In genomic region chr22:35377735-35378134, GRCh38 we compare ENCODE assay signal across 11 cellular contexts. TPM values are rescaled to one million over a fixed set of nuclear protein-coding genes. Genes with fewer than 3 reads are reported as not detected.
A peak's percentile ranks its signal among the peaks of the same experiment; 100 is the strongest.
DNase-seq lines count a peak whose midpoint lies in the region; ATAC-seq and TF ChIP-seq lines count a peak whose summit lies in the region.
"Had no signal": no experiment of that assay in that cellular context is flagged by ENCODE, and none has a peak within 500 bp of the region (broad histone marks: within the 10 kb centered on the region; RNA-seq: fewer than 3 reads in every experiment).

No MANE protein-coding gene starts in this region.

- H3K27me3 Mint-ChIP-seq in activated CD4-positive, alpha-beta T cell treated with anti-CD3 and anti-CD28 coated beads for 36 hours, result peaks cover 16% of the 10 kb centered on the region
- no peaks in the 10 kb centered on the region for H3K27me3 Mint-ChIP-seq in activated B cell treated with CpG ODN at 0.5 μM for 24 hours

- peaks cover 0 to 1% of the 10 kb centered on the region in 2 donors for H3K36me3 ChIP-seq in left lung
- H3K36me3 ChIP-seq: cardiac muscle cell had no signal

- no peak for DNase-seq in activated CD4-positive, alpha-beta T cell treated with anti-CD3 and anti-CD28 coated beads for 36 hours
- DNase-seq in activated CD4-positive, alpha-beta T cell treated with anti-CD3 and anti-CD28 coated beads for 4 hours, result no peak
- DNase-seq in activated B cell treated with CpG ODN at 0.5 μM for 24 hours (no peak), left lung (no peak), GM20000 (ENCODE audit: low spot score) (no peak), NCI-H146 (lab: John Stamatoyannopoulos, UW) (no peak)
- DNase-seq: islet precursor cell had no signal

- H3K4me1 ChIP-seq in left lung, result peaks cover 19 to 73% of the 10 kb centered on the region in 2 donors

- no peak for ATAC-seq in activated CD4-positive, alpha-beta T cell treated with anti-CD3 and anti-CD28 coated beads for 36 hours
- no peak for ATAC-seq in activated B cell treated with CpG ODN at 0.5 μM for 24 hours (ENCODE audit: low read depth)
- no peak for ATAC-seq in left lung
- ATAC-seq in HG03135 (IDR thresholded peaks at IDR 0.05; ENCODE audit: unreplicated experiment), result no peak

- no peaks in the 10 kb centered on the region for H3K27me3 ChIP-seq in left lung
- H3K27me3 ChIP-seq: cardiac muscle cell had no signal

- H3K9me3 Mint-ChIP-seq in activated CD4-positive, alpha-beta T cell treated with anti-CD3 and anti-CD28 coated beads for 36 hours (ENCODE audit: low read depth), result no peaks in the 10 kb centered on the region
- no peaks in the 10 kb centered on the region for H3K9me3 Mint-ChIP-seq in activated B cell treated with CpG ODN at 0.5 μM for 24 hours

- no peak overlapping the region for H3K4me3 Mint-ChIP-seq in activated CD4-positive, alpha-beta T cell treated with anti-CD3 and anti-CD28 coated beads for 36 hours
- H3K4me3 Mint-ChIP-seq in activated B cell treated with CpG ODN at 0.5 μM for 24 hours, result peak overlapping the region; percentile 59

- no peak for TF ChIP-seq CTCF in activated B cell treated with CpG ODN at 0.5 μM for 24 hours (IDR thresholded peaks at IDR 0.05)
- no peak for TF ChIP-seq CTCF in left lung (IDR thresholded peaks at IDR 0.05)
- TF ChIP-seq CTCF in GM20000 (IDR thresholded peaks at IDR 0.05; ENCODE audit: extremely low read depth, missing control alignments), result no peak

- intact Hi-C loops in activated CD4-positive, alpha-beta T cell treated with anti-CD3 and anti-CD28 coated beads for 36 hours (cut with DNase I, micrococcal nuclease), result no loop called here
- intact Hi-C loops in activated B cell treated with CpG ODN at 0.5 μM for 24 hours (cut with micrococcal nuclease), result loop anchor here (1.0 kb wide), 4 partner anchors 10 to 33 kb away; partner anchors contain the start of gene MCM5
- intact Hi-C loops in left lung (cut with DNase I), result no loop called here

- H3K9me3 ChIP-seq in left lung, result no peaks in the 10 kb centered on the region

- POLR2A ChIA-PET in activated CD4-positive, alpha-beta T cell treated with anti-CD3 and anti-CD28 coated beads for 36 hours (lab: Charles Lee), result no interaction called here
- POLR2A ChIA-PET in activated B cell treated with CpG ODN at 0.5 μM for 24 hours (lab: Charles Lee), result interaction anchor here (0.7 to 3.4 kb wide), 8 partner anchors 9 to 33 kb away, joined by 3 to 43 read pairs (median 9); partner anchors contain the start of gene MCM5

- peaks cover 18% of the 10 kb centered on the region for H3K4me1 Mint-ChIP-seq in activated CD4-positive, alpha-beta T cell treated with anti-CD3 and anti-CD28 coated beads for 36 hours
- H3K4me1 Mint-ChIP-seq in activated B cell treated with CpG ODN at 0.5 μM for 24 hours, result peaks cover 47% of the 10 kb centered on the region

- H3K36me3 Mint-ChIP-seq in activated CD4-positive, alpha-beta T cell treated with anti-CD3 and anti-CD28 coated beads for 36 hours (ENCODE audit: low read depth), result no peaks in the 10 kb centered on the region
- no peaks in the 10 kb centered on the region for H3K36me3 Mint-ChIP-seq in activated B cell treated with CpG ODN at 0.5 μM for 24 hours (ENCODE audit: low read depth)

- CTCF ChIA-PET in activated CD4-positive, alpha-beta T cell treated with anti-CD3 and anti-CD28 coated beads for 36 hours (lab: Charles Lee), result no interaction called here
- CTCF ChIA-PET in activated B cell treated with CpG ODN at 0.5 μM for 24 hours (lab: Charles Lee), result interaction anchor here (2.3 kb wide), 1 partner anchor 32 kb away, joined by 7 read pairs; no protein-coding TSS in a partner anchor

- no peak overlapping the region for H3K4me3 ChIP-seq in left lung
- H3K4me3 ChIP-seq: cardiac muscle cell had no signal

- H3K27ac Mint-ChIP-seq in activated CD4-positive, alpha-beta T cell treated with anti-CD3 and anti-CD28 coated beads for 36 hours, result peak overlapping the region; percentile 55
- H3K27ac Mint-ChIP-seq in activated B cell treated with CpG ODN at 0.5 μM for 24 hours, result peak overlapping the region; percentile 86

- H3K27ac ChIP-seq in left lung, result peak overlapping the region; percentile 85 to 90
- H3K27ac ChIP-seq in temporal lobe (ENCODE audit: low read depth, low read length), result peak overlapping the region; percentile 41
- H3K27ac ChIP-seq: VCaP had no signal

RNA-seq across cellular contexts. Expression of gene HMOX1, which starts 3.2 kb away (rescaled TPM):
- total RNA-seq in activated CD4-positive, alpha-beta T cell treated with anti-CD3 and anti-CD28 coated beads for 36 hours, result under 1 TPM; 0.30 to 0.61 TPM
- total RNA-seq in activated B cell treated with CpG ODN at 0.5 μM for 24 hours (13.3 TPM in 2 replicates), left lung (100 to 1,000 TPM in 1 of 2 donors, 10 to 100 TPM in 1; 43.4 to 355 TPM), temporal lobe (1.7 TPM)

RNA-seq across cellular contexts. Expression of gene MCM5, which starts 22.2 kb away (rescaled TPM):
- total RNA-seq in activated CD4-positive, alpha-beta T cell treated with anti-CD3 and anti-CD28 coated beads for 36 hours, result 100 to 1,000 TPM; 291 to 382 TPM
- total RNA-seq in activated B cell treated with CpG ODN at 0.5 μM for 24 hours, result 176 and 178 TPM in 2 replicates
- 10 to 100 TPM; 34.9 to 62.5 TPM for total RNA-seq in left lung
- total RNA-seq in temporal lobe, result 8.1 TPM
